Comparison of ENCODE assay signal across 23 cellular contexts in the genomic region with DNA sequence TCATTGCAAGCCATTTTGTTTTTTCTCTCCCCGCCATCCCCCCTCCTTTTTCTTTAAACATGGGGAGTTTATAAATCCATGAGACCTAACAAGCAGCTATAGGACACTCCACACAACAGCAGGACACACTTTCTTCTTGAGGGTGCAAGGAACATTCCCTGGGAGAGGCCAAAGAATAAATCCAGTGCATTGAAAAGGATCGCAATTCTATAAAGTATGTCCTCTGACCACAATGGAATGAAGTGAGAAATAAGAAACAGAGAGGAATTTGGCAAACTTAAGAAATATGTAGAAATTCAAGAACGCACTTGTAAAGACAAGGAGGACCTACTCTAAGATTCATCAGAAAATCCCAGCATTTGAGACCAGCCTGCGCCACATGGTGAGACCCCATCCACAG. TPM values are rescaled to one million over a fixed set of nuclear protein-coding genes. Genes with fewer than 3 reads are reported as not detected.
DNase-seq lines count a peak whose midpoint lies in the region; ATAC-seq and TF ChIP-seq lines count a peak whose summit lies in the region.
"Had no signal": no experiment of that assay in that cellular context is flagged by ENCODE, and none has a peak within 500 bp of the region (broad histone marks: within the 10 kb centered on the region; RNA-seq: fewer than 3 reads in every experiment).

No MANE protein-coding gene starts in this region.

- H3K4me1 ChIP-seq in testis = peaks cover 10% of the 10 kb centered on the region

- in situ Hi-C loops in astrocyte of the cerebellum (cut with HindIII; ENCODE audit: low sequenced_read_pairs) = no loop called here

- intact Hi-C loops in left ventricle myocardium superior (cut with micrococcal nuclease) = no loop called here
- intact Hi-C loops in cardiac septum (cut with DNase I) = no loop called here
- intact Hi-C loops in testis (cut with DNase I; ENCODE audit: low total_unique reads) = no loop called here

- WGBS in testis, 2 donors = 99% methylated on average over 4 of the region's 4 CpGs

- no peaks in the 10 kb centered on the region for H3K27me3 ChIP-seq in testis
- H3K27me3 ChIP-seq: foreskin keratinocyte, heart right ventricle, right lobe of liver, SJCRH30 had no signal

- TF ChIP-seq CTCF in astrocyte of the cerebellum (IDR thresholded peaks at IDR 0.05; ENCODE audit: low read depth, low read length, missing control alignments) (no peak), fibroblast of the aortic adventitia (IDR thresholded peaks at IDR 0.05; ENCODE audit: insufficient read depth, low read length) (no peak), testis (IDR thresholded peaks at IDR 0.05) (no peak)

- ATAC-seq in left ventricle myocardium superior = no peak
- ATAC-seq in GM21390 (IDR thresholded peaks at IDR 0.05; ENCODE audit: unreplicated experiment) = no peak
- ATAC-seq: foreskin keratinocyte; heart right ventricle; right lobe of liver; stimulated activated naive CD8-positive, alpha-beta T cell treated with anti-CD3 and anti-CD28 coated beads, Interleukin-15, Interleukin-2, amounts not matched to agents 100 U/mL and 50 U/mL, for 24 hours; WTC11 had no signal

- H3K36me3 ChIP-seq in testis (ENCODE audit: low read depth, missing control alignments) = no peaks in the 10 kb centered on the region
- H3K36me3 ChIP-seq: heart right ventricle, right lobe of liver, SJCRH30 had no signal

- H3K4me3 ChIP-seq in astrocyte of the cerebellum (ENCODE audit: low read depth, low read length) (no peak overlapping the region), fibroblast of the aortic adventitia (ENCODE audit: low read depth, low read length) (no peak overlapping the region), testis (no peak overlapping the region)
- H3K4me3 ChIP-seq: heart right ventricle, right lobe of liver, SJCRH30 had no signal

- TF ChIP-seq POLR2A in testis (IDR thresholded peaks at IDR 0.05) = no peak

- H3K27ac ChIP-seq in testis = no peak overlapping the region
- H3K27ac ChIP-seq: foreskin keratinocyte, heart right ventricle, right lobe of liver, SJCRH30 had no signal

- no peaks in the 10 kb centered on the region for H3K9me3 ChIP-seq in testis
- H3K9me3 ChIP-seq: heart right ventricle, right lobe of liver, SJCRH30 had no signal

- DNase-seq in AG08395 (ENCODE audit: low spot score) (peak; percentile 36), EL (peak; percentile 60), astrocyte of the cerebellum (ENCODE audit: low read depth) (peak; percentile 65), fibroblast of the aortic adventitia (ENCODE audit: low read depth) (peak; percentile 52), left ventricle myocardium superior (no peak), cardiac septum (ENCODE audit: low spot score) (no peak), testis (no peak)
- DNase-seq: activated CD8-positive, alpha-beta memory T cell treated with anti-CD3 and anti-CD28 coated beads, Interleukin-2, amount 50 U/mL, for 4 hours; activated naive CD8-positive, alpha-beta T cell treated with anti-CD3 and anti-CD28 coated beads, Interleukin-2, amount 10 ng/mL, durations not matched to agents 7 days and 5 days; Calu3; foreskin keratinocyte; heart right ventricle; mesendoderm; NCI-H1105 treated with DMSO at 0.1 percent for 48 hours; NCI-H2029 treated with DMSO at 0.1 percent for 48 hours; NCI-H226; posterior cingulate gyrus; right lobe of liver; SJCRH30; stimulated activated naive CD8-positive, alpha-beta T cell treated with anti-CD3 and anti-CD28 coated beads, Interleukin-15, Interleukin-2, amounts not matched to agents 100 U/mL and 50 U/mL, for 24 hours; T-helper 9 cell had no signal

RNA-seq across cellular contexts. Expression of gene KLF2, which starts 11.9 kb away (rescaled TPM):
- total RNA-seq in fibroblast of the aortic adventitia (ENCODE audit: low replicate concordance) (2.2 and 5.7 TPM in 2 replicates), left ventricle myocardium superior (72.1 TPM), cardiac septum (44.6 TPM), testis (10 to 100 TPM; 42.4 to 74.9 TPM)
- 40.2 TPM for polyA plus RNA-seq in testis (ENCODE audit: insufficient read depth, low read depth, low replicate concordance)

Comparison
In these comparisons a context has a peak if more than half of its experiments do, and no peak if none do; other contexts are left out.
1. DNase-seq: peak in AG08395 (single experiment), EL (single experiment), astrocyte of the cerebellum (single experiment) and fibroblast of the aortic adventitia (single experiment); none in left ventricle myocardium superior (single experiment), cardiac septum (single experiment) and testis (single experiment).